22 cellular contexts compared by ENCODE assay signal in genomic region chr10:88163572-88163971, GRCh38.
A peak's percentile ranks its signal among the peaks of the same experiment; 100 is the strongest.
DNase-seq lines count a peak whose midpoint lies in the region; ATAC-seq and TF ChIP-seq lines count a peak whose summit lies in the region.
"Had no signal": no experiment of that assay in that cellular context is flagged by ENCODE, and none has a peak within 500 bp of the region (broad histone marks: within the 10 kb centered on the region; RNA-seq: fewer than 3 reads in every experiment).

No MANE protein-coding gene starts in this region.

- no peak overlapping the region for H3K4me2 ChIP-seq in mesendoderm (ENCODE audit: low read length)

- no peak overlapping the region for H3K23ac ChIP-seq in mesendoderm (ENCODE audit: low read length)

- H3K27ac ChIP-seq in WERI-Rb-1: peak overlapping the region; percentile 37
- no peak overlapping the region for H3K27ac ChIP-seq in mesendoderm (ENCODE audit: low read depth, low read length)
- H3K27ac ChIP-seq: GM23248, HL-60, SJCRH30 had no signal

- H2AK5ac ChIP-seq in mesendoderm (ENCODE audit: low read length): peak overlapping the region; percentile 35

- DNase-seq in G401 (ENCODE audit: low spot score) (peak; percentile 37), NCI-H1092 (lab: John Stamatoyannopoulos, UW) (peak; percentile 46), WERI-Rb-1 (peak; percentile 47), mesendoderm (no peak), NCI-H2081 treated with DMSO at 0.1 percent for 48 hours (lab: John Stamatoyannopoulos, UW) (no peak)
- no peak for DNase-seq in stimulated activated CD4-positive, alpha-beta T cell treated with anti-CD3 and anti-CD28 coated beads, Interleukin-1b, Interleukin-23, amount 100 ng/mL, for 48 hours
- DNase-seq: CD4-positive, CD25-positive, alpha-beta regulatory T cell; DND-41; GM23248; H9; HFFc6; KBM-7; MM.1S; NCI-H1048; NCI-H2107; NCI-H2227 treated with DMSO at 0.1 percent for 48 hours; NCI-H510A; OCI-M1; SJCRH30 had no signal

- no peak overlapping the region for H3K4ac ChIP-seq in mesendoderm (ENCODE audit: low read depth, low read length)

- H4K8ac ChIP-seq in mesendoderm (ENCODE audit: low read depth, low read length): no peak overlapping the region

- no peaks in the 10 kb centered on the region for H3K79me2 ChIP-seq in mesendoderm (ENCODE audit: control insufficient read depth, insufficient read depth, low read length)

- H2BK120ac ChIP-seq in mesendoderm (ENCODE audit: low read depth, low read length): no peak overlapping the region

- no peak overlapping the region for H3K18ac ChIP-seq in mesendoderm (ENCODE audit: low read length)

- no peak for TF ChIP-seq CTCF in WERI-Rb-1 (IDR thresholded peaks at IDR 0.05; ENCODE audit: low read depth, low read length)

- H3K27me3 ChIP-seq in WERI-Rb-1 (ENCODE audit: insufficient read depth, low read depth, severe bottlenecking) (no peaks in the 10 kb centered on the region), mesendoderm (ENCODE audit: insufficient read depth, low read length, poor library complexity) (no peaks in the 10 kb centered on the region)
- H3K27me3 ChIP-seq: SJCRH30 had no signal

- H3K9ac ChIP-seq in mesendoderm (ENCODE audit: low read length): no peak overlapping the region
- H3K9ac ChIP-seq: GM23248 had no signal

- no CpG with 5 or more reads among the region's 3 CpGs for WGBS in mesendoderm (ENCODE audit: extremely low coverage, insufficient coverage, low lambda C conversion rate)

- peak overlapping the region; percentile 42 for H4K5ac ChIP-seq in mesendoderm (ENCODE audit: low read length)

- no peak overlapping the region for H2BK15ac ChIP-seq in mesendoderm (replicated peaks; ENCODE audit: low read depth)

- no peak overlapping the region for H2BK5ac ChIP-seq in mesendoderm (ENCODE audit: low read length)

- H3K79me1 ChIP-seq in mesendoderm (ENCODE audit: low read length): no peaks in the 10 kb centered on the region

- H3K4me1 ChIP-seq in mesendoderm (ENCODE audit: control insufficient read depth, low read depth, low read length): peaks cover 2% of the 10 kb centered on the region
- H3K4me1 ChIP-seq: SJCRH30 had no signal

- peak overlapping the region; percentile 27 for H3K56ac ChIP-seq in mesendoderm (ENCODE audit: low read length)

- H3K9me3 ChIP-seq in WERI-Rb-1 (ENCODE audit: severe bottlenecking): no peaks in the 10 kb centered on the region
- H3K9me3 ChIP-seq: SJCRH30 had no signal

- no peak for ATAC-seq in HG03045 (IDR thresholded peaks at IDR 0.05; ENCODE audit: unreplicated experiment)
- ATAC-seq: HepG2 had no signal

- H3K36me3 ChIP-seq in WERI-Rb-1: no peaks in the 10 kb centered on the region
- H3K36me3 ChIP-seq in mesendoderm (ENCODE audit: control insufficient read depth, insufficient read depth, low read length): no peaks in the 10 kb centered on the region
- H3K36me3 ChIP-seq: SJCRH30 had no signal

- H3K4me3 ChIP-seq in WERI-Rb-1 (ENCODE audit: low read depth, low read length) (no peak overlapping the region), mesendoderm (ENCODE audit: low read length) (no peak overlapping the region)
- H3K4me3 ChIP-seq: GM23248, SJCRH30 had no signal

- in situ Hi-C loops in G401 (cut with HindIII; ENCODE audit: low sequenced_read_pairs): no loop called here

Comparison
In these comparisons a context has a peak if more than half of its experiments do, and no peak if none do; other contexts are left out.
1. DNase-seq: peak in G401 (single experiment), NCI-H1092 (single experiment) and WERI-Rb-1 (single experiment); none in mesendoderm (single experiment), NCI-H2081 treated with DMSO at 0.1 percent for 48 hours (single experiment) and stimulated activated CD4-positive, alpha-beta T cell treated with anti-CD3 and anti-CD28 coated beads, Interleukin-1b, Interleukin-23, amount 100 ng/mL, for 48 hours (single experiment).